In genomic region chr15:97680606-97681220, GRCh38 we compare ENCODE assay signal across 16 cellular contexts.
"Had no signal": no experiment of that assay in that cellular context is flagged by ENCODE, and none has a peak within 500 bp of the region (broad histone marks: within the 10 kb centered on the region; RNA-seq: fewer than 3 reads in every experiment).

No MANE protein-coding gene starts in this region.

- H3K36me3 Mint-ChIP-seq: activated CD8-positive, alpha-beta memory T cell treated with anti-CD3 and anti-CD28 coated beads, Interleukin-2, amount 10 ng/mL, durations not matched to agents 7 days and 5 days; activated naive CD4-positive, alpha-beta T cell treated with anti-CD3 and anti-CD28 coated beads, Interleukin-2, amount 10 ng/mL, durations not matched to agents 7 days and 5 days had no signal

- H3K27ac Mint-ChIP-seq: activated CD8-positive, alpha-beta memory T cell treated with anti-CD3 and anti-CD28 coated beads, Interleukin-2, amount 10 ng/mL, durations not matched to agents 7 days and 5 days; activated naive CD4-positive, alpha-beta T cell treated with anti-CD3 and anti-CD28 coated beads, Interleukin-2, amount 10 ng/mL, durations not matched to agents 7 days and 5 days; activated T-cell treated with anti-CD3 and anti-CD28 coated beads, Interleukin-2, amount 50 U/mL, for 24 hours; naive thymus-derived CD4-positive, alpha-beta T cell; stimulated activated naive CD8-positive, alpha-beta T cell treated with anti-CD3 and anti-CD28 coated beads, Interleukin-15, amount 100 ng/mL, for 72 hours had no signal

- H3K27me3 Mint-ChIP-seq: activated CD8-positive, alpha-beta memory T cell treated with anti-CD3 and anti-CD28 coated beads, Interleukin-2, amount 10 ng/mL, durations not matched to agents 7 days and 5 days; activated naive CD4-positive, alpha-beta T cell treated with anti-CD3 and anti-CD28 coated beads, Interleukin-2, amount 10 ng/mL, durations not matched to agents 7 days and 5 days had no signal

- H3K9me3 ChIP-seq: esophagus muscularis mucosa, ovary, sigmoid colon had no signal

- DNase-seq: activated CD4-positive, alpha-beta T cell treated with anti-CD3 and anti-CD28 coated beads, Interleukin-2, amount 50 U/mL, for 48 hours; activated CD8-positive, alpha-beta memory T cell treated with anti-CD3 and anti-CD28 coated beads, Interleukin-2, amount 10 ng/mL, durations not matched to agents 7 days and 5 days; activated naive CD4-positive, alpha-beta T cell treated with anti-CD3 and anti-CD28 coated beads, Interleukin-2, amount 10 ng/mL, durations not matched to agents 7 days and 5 days; activated T-cell treated with anti-CD3 and anti-CD28 coated beads, Interleukin-2, amount 50 U/mL, for 24 hours; islet precursor cell; mammary epithelial cell; naive thymus-derived CD4-positive, alpha-beta T cell; ovary; sigmoid colon; stimulated activated CD4-positive, alpha-beta T cell treated with anti-CD3 and anti-CD28 coated beads, Interleukin-1b, Interleukin-23, amount 100 ng/mL, for 48 hours; stimulated activated naive CD8-positive, alpha-beta T cell treated with anti-CD3 and anti-CD28 coated beads, Interleukin-15, amount 100 ng/mL, for 72 hours; T-helper 9 cell had no signal

- H3K27ac ChIP-seq: cardiac muscle cell, esophagus muscularis mucosa, ovary, sigmoid colon had no signal

- H3K4me3 ChIP-seq: cardiac muscle cell, esophagus muscularis mucosa, ovary, sigmoid colon had no signal

- H3K4me3 Mint-ChIP-seq: activated CD8-positive, alpha-beta memory T cell treated with anti-CD3 and anti-CD28 coated beads, Interleukin-2, amount 10 ng/mL, durations not matched to agents 7 days and 5 days; activated naive CD4-positive, alpha-beta T cell treated with anti-CD3 and anti-CD28 coated beads, Interleukin-2, amount 10 ng/mL, durations not matched to agents 7 days and 5 days; activated T-cell treated with anti-CD3 and anti-CD28 coated beads, Interleukin-2, amount 50 U/mL, for 24 hours; naive thymus-derived CD4-positive, alpha-beta T cell; stimulated activated naive CD8-positive, alpha-beta T cell treated with anti-CD3 and anti-CD28 coated beads, Interleukin-15, amount 100 ng/mL, for 72 hours had no signal

- H3K36me3 ChIP-seq: cardiac muscle cell, esophagus muscularis mucosa, ovary, sigmoid colon had no signal

- ATAC-seq: activated CD4-positive, CD25-positive, alpha-beta regulatory T cell treated with anti-CD3 and anti-CD28 coated beads, Interleukin-2, amount 50 U/mL, for 24 hours; activated CD8-positive, alpha-beta memory T cell treated with anti-CD3 and anti-CD28 coated beads, Interleukin-2, amount 10 ng/mL, durations not matched to agents 7 days and 5 days; left lobe of liver; naive thymus-derived CD4-positive, alpha-beta T cell; stimulated activated naive CD8-positive, alpha-beta T cell treated with anti-CD3 and anti-CD28 coated beads, Interleukin-15, amount 100 ng/mL, for 72 hours had no signal

- H3K27me3 ChIP-seq: cardiac muscle cell, esophagus muscularis mucosa, ovary, sigmoid colon had no signal

- H3K4me1 ChIP-seq: esophagus muscularis mucosa, sigmoid colon had no signal

- H3K4me1 Mint-ChIP-seq: activated CD8-positive, alpha-beta memory T cell treated with anti-CD3 and anti-CD28 coated beads, Interleukin-2, amount 10 ng/mL, durations not matched to agents 7 days and 5 days had no signal
